ENCODE assay signal across 21 cellular contexts in the genomic region with DNA sequence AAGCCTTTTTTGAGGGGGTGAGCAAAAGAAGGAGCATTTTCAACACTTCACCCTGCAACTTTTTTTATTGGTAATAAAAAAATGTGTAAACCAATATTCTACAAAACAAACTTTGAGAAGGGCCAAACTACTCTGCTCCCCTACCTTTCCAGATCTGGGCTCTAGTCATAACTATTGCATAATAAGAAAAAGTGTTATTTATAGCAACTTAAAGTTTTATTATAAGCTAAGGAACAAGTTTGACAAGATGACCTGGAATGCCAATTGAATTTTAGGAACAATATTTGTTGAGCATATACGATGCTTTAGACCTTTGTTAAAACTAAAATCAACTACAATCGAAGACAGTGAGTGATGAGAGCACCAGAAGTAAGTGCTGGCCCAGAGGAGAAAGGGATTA.
DNase-seq lines count a peak whose midpoint lies in the region; ATAC-seq, FAIRE-seq and TF ChIP-seq lines count a peak whose summit lies in the region.
"Had no signal": no experiment of that assay in that cellular context is flagged by ENCODE, and none has a peak within 500 bp of the region (broad histone marks: within the 10 kb centered on the region; RNA-seq: fewer than 3 reads in every experiment).

No MANE protein-coding gene starts in this region.

- no peaks in the 10 kb centered on the region for H3K9me3 ChIP-seq in CD4-positive, alpha-beta T cell (ENCODE audit: control insufficient read depth, low read length)
- no peaks in the 10 kb centered on the region for H3K9me3 ChIP-seq in CD4-positive, alpha-beta memory T cell (ENCODE audit: control insufficient read depth in 1 of 2, low read length in 2 of 2)
- H3K9me3 ChIP-seq in PC-3 (ENCODE audit: low read length) (no peaks in the 10 kb centered on the region), keratinocyte (ENCODE audit: control insufficient read depth, low read depth, low read length) (no peaks in the 10 kb centered on the region)
- H3K9me3 ChIP-seq: BLaER1, HAP-1 had no signal

- H3K4me1 ChIP-seq in CD4-positive, alpha-beta memory T cell (ENCODE audit: insufficient read depth, low read length), result peaks cover 4% of the 10 kb centered on the region
- H3K4me1 ChIP-seq in PC-3 (ENCODE audit: insufficient read depth, low read length) (peaks cover 41% of the 10 kb centered on the region), keratinocyte (ENCODE audit: control insufficient read depth, extremely low read depth, insufficient read depth, low read length) (no peaks in the 10 kb centered on the region)
- H3K4me1 ChIP-seq: BLaER1 had no signal

- no peak for TF ChIP-seq CTCF in CD4-positive, alpha-beta T cell (IDR thresholded peaks at IDR 0.05)
- TF ChIP-seq CTCF in PC-3 (conservative IDR thresholded peaks at IDR 0.05; ENCODE audit: low read depth, low read length) (no peak), keratinocyte (optimal IDR thresholded peaks at IDR 0.05 in 1 of 3, IDR thresholded peaks at IDR 0.05 in 1 of 3, conservative IDR thresholded peaks at IDR 0.05 in 1 of 3; ENCODE audit: extremely low read depth in 1 of 3, insufficient read depth in 2 of 3, low read length in 3 of 3) (no peak)

- no peaks in the 10 kb centered on the region for H3F3A ChIP-seq in PC-3 (ENCODE audit: low read length, unreplicated experiment)

- H3K27ac ChIP-seq in CD4-positive, alpha-beta T cell (ENCODE audit: low read depth, low read length), result no peak overlapping the region
- no peak overlapping the region for H3K27ac ChIP-seq in CD4-positive, alpha-beta memory T cell (ENCODE audit: low read depth, low read length)
- H3K27ac ChIP-seq in PC-3 (ENCODE audit: low read length), result no peak overlapping the region
- H3K27ac ChIP-seq in keratinocyte (ENCODE audit: control insufficient read depth, insufficient read depth, low read length), result no peak overlapping the region
- H3K27ac ChIP-seq: BLaER1, C4-2B had no signal

- H2AFZ ChIP-seq in PC-3 (ENCODE audit: low read length) (no peak overlapping the region), keratinocyte (ENCODE audit: control insufficient read depth, low read length) (no peak overlapping the region)

- H3K4me3 Mint-ChIP-seq in CD4-positive, alpha-beta T cell, result no peak overlapping the region
- peak overlapping the region in 1 of 8 donors; percentile 0 for H3K4me3 Mint-ChIP-seq in CD4-positive, alpha-beta memory T cell
- H3K4me3 Mint-ChIP-seq: B cell; CD4-positive, CD25-positive, alpha-beta regulatory T cell; HFFc6 had no signal

- intact Hi-C loops in CD4-positive, alpha-beta T cell (cut with DNase I, micrococcal nuclease), result loop anchor here in 1 of 2 experiments (2.0 kb wide), 1 partner anchor 31 kb away; no protein-coding TSS in a partner anchor
- intact Hi-C loops in CD4-positive, alpha-beta memory T cell (cut with micrococcal nuclease), result no loop called here
- intact Hi-C loops in PC-3 (cut with micrococcal nuclease), result loop anchor here (10.0 kb wide), 1 partner anchor 701 kb away; no protein-coding TSS in a partner anchor

- H3K36me3 Mint-ChIP-seq in CD4-positive, alpha-beta T cell (ENCODE audit: low read depth), result peaks cover 53% of the 10 kb centered on the region
- peaks cover 37 to 44% of the 10 kb centered on the region in 2 donors for H3K36me3 Mint-ChIP-seq in CD4-positive, alpha-beta memory T cell

- POLR2A ChIA-PET in CD4-positive, alpha-beta T cell (lab: Charles Lee), result no interaction called here
- POLR2A ChIA-PET in CD4-positive, alpha-beta memory T cell (lab: Charles Lee; ENCODE audit: partially characterized antibody), result no interaction called here
- POLR2A ChIA-PET in PC-3 (lab: Charles Lee; ENCODE audit: unreplicated experiment), result interaction anchor here (0.6 kb wide), 1 partner anchor 50 kb away, joined by 5 read pairs; no protein-coding TSS in a partner anchor

- H4K20me1 ChIP-seq in PC-3 (ENCODE audit: low read length) (no peaks in the 10 kb centered on the region), keratinocyte (ENCODE audit: control insufficient read depth, extremely low read depth, insufficient read depth, low read length) (no peaks in the 10 kb centered on the region)
- H4K20me1 ChIP-seq: BLaER1 had no signal

- H3K9me1 ChIP-seq in keratinocyte (ENCODE audit: control insufficient read depth, extremely low read depth, insufficient read depth, low read length), result no peaks in the 10 kb centered on the region

- peak overlapping the region; percentile 3 for H3K27ac Mint-ChIP-seq in CD4-positive, alpha-beta T cell
- H3K27ac Mint-ChIP-seq in CD4-positive, alpha-beta memory T cell, result peak overlapping the region in 6 of 7 donors; percentile 20 to 77 (median 50)
- H3K27ac Mint-ChIP-seq: B cell, HFFc6 had no signal

- no peak overlapping the region for H3K4me3 ChIP-seq in CD4-positive, alpha-beta memory T cell (ENCODE audit: low read length in 2 of 2)
- no peak overlapping the region for H3K4me3 ChIP-seq in PC-3 (ENCODE audit: low read length)
- H3K4me3 ChIP-seq in keratinocyte (ENCODE audit: control insufficient read depth in 2 of 3, extremely low read depth in 1 of 3, insufficient read depth in 2 of 3, low read depth in 1 of 3, low read length in 3 of 3), result no peak overlapping the region
- H3K4me3 ChIP-seq: BLaER1, HAP-1 had no signal

- H3K4me2 ChIP-seq in PC-3 (ENCODE audit: low read length) (peak overlapping the region; percentile 32; the same call in 1 of the 2 replicates), keratinocyte (ENCODE audit: control insufficient read depth, extremely low read depth, insufficient read depth, low read depth, low read length) (no peak overlapping the region)
- H3K4me2 ChIP-seq: BLaER1 had no signal

- H3K36me3 ChIP-seq in CD4-positive, alpha-beta memory T cell (ENCODE audit: insufficient read depth, low read length), result peaks cover 3% of the 10 kb centered on the region
- H3K36me3 ChIP-seq in PC-3 (ENCODE audit: low read depth, low read length) (no peaks in the 10 kb centered on the region), keratinocyte (ENCODE audit: control insufficient read depth in 2 of 2, extremely low read depth in 1 of 2, insufficient read depth in 2 of 2, low read length in 2 of 2) (peaks cover 0 to 2% of the 10 kb centered on the region in 2 experiments)
- H3K36me3 ChIP-seq: BLaER1, HAP-1 had no signal

- no peaks in the 10 kb centered on the region for H3K27me3 Mint-ChIP-seq in CD4-positive, alpha-beta T cell
- H3K27me3 Mint-ChIP-seq in CD4-positive, alpha-beta memory T cell, result no peaks in the 10 kb centered on the region
- H3K27me3 Mint-ChIP-seq: B cell; CD4-positive, CD25-positive, alpha-beta regulatory T cell had no signal

- BruUV-seq in PC-3 (replicated peaks; lab: Mats Ljungman, UMichigan), result no TSS peak

- CTCF ChIA-PET in CD4-positive, alpha-beta T cell (lab: Charles Lee), result no interaction called here
- CTCF ChIA-PET in CD4-positive, alpha-beta memory T cell (lab: Charles Lee; ENCODE audit: partially characterized antibody), result no interaction called here
- CTCF ChIA-PET in PC-3 (lab: Charles Lee), result no interaction called here

- H3K79me2 ChIP-seq in PC-3 (ENCODE audit: low read length), result no peaks in the 10 kb centered on the region
- no peaks in the 10 kb centered on the region for H3K79me2 ChIP-seq in keratinocyte (ENCODE audit: control insufficient read depth, insufficient read depth, low read length)

- H3K4me1 Mint-ChIP-seq in CD4-positive, alpha-beta T cell (ENCODE audit: low read depth), result peaks cover 58% of the 10 kb centered on the region
- peaks cover 45 to 67% (median 49%) of the 10 kb centered on the region in 4 donors for H3K4me1 Mint-ChIP-seq in CD4-positive, alpha-beta memory T cell
- H3K4me1 Mint-ChIP-seq: B cell had no signal

- H3K27me3 ChIP-seq in CD4-positive, alpha-beta T cell (ENCODE audit: control insufficient read depth, insufficient read depth, low read length), result no peaks in the 10 kb centered on the region
- no peaks in the 10 kb centered on the region for H3K27me3 ChIP-seq in CD4-positive, alpha-beta memory T cell (ENCODE audit: insufficient read depth, low read length)
- no peaks in the 10 kb centered on the region for H3K27me3 ChIP-seq in PC-3 (ENCODE audit: low read length)
- no peaks in the 10 kb centered on the region for H3K27me3 ChIP-seq in keratinocyte (ENCODE audit: control insufficient read depth, extremely low read depth, insufficient read depth, low read length)
- H3K27me3 ChIP-seq: BLaER1 had no signal

- ATAC-seq in CD4-positive, alpha-beta T cell (ENCODE audit: poor library complexity), result no peak
- ATAC-seq in PC-3, result peak; percentile 28

- H3K9ac ChIP-seq in PC-3 (ENCODE audit: low read length) (no peak overlapping the region), keratinocyte (ENCODE audit: control insufficient read depth, extremely low read depth, insufficient read depth, low read length) (no peak overlapping the region)
- H3K9ac ChIP-seq: BLaER1 had no signal

- FAIRE-seq in keratinocyte (lab: Jason Lieb, UNC), result peak; percentile 49
- FAIRE-seq: GM12891, GM18507, H54 had no signal

- H3K9me2 ChIP-seq in PC-3 (replicated peaks; ENCODE audit: low read length), result no peaks in the 10 kb centered on the region

- DNase-seq in CD4-positive, alpha-beta T cell, result no peak
- no peak for DNase-seq in CD4-positive, alpha-beta memory T cell
- DNase-seq in PC-3 (peak; percentile 69), keratinocyte (ENCODE audit: low read depth, low spot score) (no peak), AG08396 (ENCODE audit: low spot score) (no peak), NCI-H146 (lab: John Stamatoyannopoulos, UW) (no peak)
- DNase-seq: Calu3; CD4-positive, CD25-positive, alpha-beta regulatory T cell; COR-L47; DMS53; DMS79 treated with DMSO at 0.1 percent for 48 hours; GF-D8; GOT3; HFFc6 had no signal

- H3K9me3 Mint-ChIP-seq in CD4-positive, alpha-beta T cell, result no peaks in the 10 kb centered on the region
- H3K9me3 Mint-ChIP-seq in CD4-positive, alpha-beta memory T cell, result no peaks in the 10 kb centered on the region
- H3K9me3 Mint-ChIP-seq: CD4-positive, CD25-positive, alpha-beta regulatory T cell; HFFc6 had no signal

- dilution Hi-C loops in keratinocyte (cut with MboI; ENCODE audit: extremely low pct_ligation_motif_present, low sequenced_read_pairs), result no loop called here
